Comparison of ENCODE assay signal across 1 cellular context in genomic region chr22:24521791-24522245, GRCh38.
TF ChIP-seq lines count a peak whose summit lies in the region.

No MANE protein-coding gene starts in this region.

TF ChIP-seq in K562, 482 proteins besides CTCF, POLR2A, EP300 and RAD21:
- TF ChIP-seq, protein P1, sequence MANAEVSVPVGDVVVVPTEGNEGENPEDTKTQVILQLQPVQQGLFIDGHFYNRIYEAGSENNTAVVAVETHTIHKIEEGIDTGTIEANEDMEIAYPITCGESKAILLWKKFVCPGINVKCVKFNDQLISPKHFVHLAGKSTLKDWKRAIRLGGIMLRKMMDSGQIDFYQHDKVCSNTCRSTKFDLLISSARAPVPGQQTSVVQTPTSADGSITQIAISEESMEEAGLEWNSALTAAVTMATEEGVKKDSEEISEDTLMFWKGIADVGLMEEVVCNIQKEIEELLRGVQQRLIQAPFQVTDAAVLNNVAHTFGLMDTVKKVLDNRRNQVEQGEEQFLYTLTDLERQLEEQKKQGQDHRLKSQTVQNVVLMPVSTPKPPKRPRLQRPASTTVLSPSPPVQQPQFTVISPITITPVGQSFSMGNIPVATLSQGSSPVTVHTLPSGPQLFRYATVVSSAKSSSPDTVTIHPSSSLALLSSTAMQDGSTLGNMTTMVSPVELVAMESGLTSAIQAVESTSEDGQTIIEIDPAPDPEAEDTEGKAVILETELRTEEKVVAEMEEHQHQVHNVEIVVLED (CRISPR knock-in tag; IDR thresholded peaks at IDR 0.05), result no peak
- TF ChIP-seq PHF20 (IDR thresholded peaks at IDR 0.05; ENCODE audit: partially characterized antibody) (no peak), HDAC1 (IDR thresholded peaks at IDR 0.05) (no peak), ELF1 (tag; IDR thresholded peaks at IDR 0.05) (no peak), SMC3 (conservative IDR thresholded peaks at IDR 0.05; ENCODE audit: insufficient read depth, low read depth, low read length) (0 out of 2 replicates have a peak, but pooled peaks have one; percentile 19), ZBED1 (IDR thresholded peaks at IDR 0.05) (no peak), SIX5 (IDR thresholded peaks at IDR 0.05; ENCODE audit: borderline replicate concordance in 1 of 2, insufficient read depth in 1 of 2, low read depth in 1 of 2, low read length in 2 of 2) (no peak), GTF2E2 (tag; IDR thresholded peaks at IDR 0.05) (no peak), NFE2L1 (tag; IDR thresholded peaks at IDR 0.05; ENCODE audit: borderline replicate concordance, low read depth) (no peak), NFATC3 (IDR thresholded peaks at IDR 0.05) (no peak), RNF2 (IDR thresholded peaks at IDR 0.05) (no peak), RB1 (IDR thresholded peaks at IDR 0.05; ENCODE audit: low read depth) (no peak), ZNF3 (CRISPR knock-in tag; IDR thresholded peaks at IDR 0.05) (no peak), ARID2 (IDR thresholded peaks at IDR 0.05) (no peak), STAG1 (CRISPR knock-in tag; IDR thresholded peaks at IDR 0.05; ENCODE audit: borderline replicate concordance) (peak; percentile 48; the same call in 1 of the 2 replicates), ZZZ3 (IDR thresholded peaks at IDR 0.05) (no peak), CBFB (CRISPR knock-in tag; IDR thresholded peaks at IDR 0.05) (no peak), BRCA1 (IDR thresholded peaks at IDR 0.05) (no peak), BRCA1 (CRISPR knock-in tag; IDR thresholded peaks at IDR 0.05) (no peak), DEAF1 (CRISPR knock-in tag; IDR thresholded peaks at IDR 0.05) (0 out of 2 replicates have a peak, but pooled peaks have one; percentile 24), EGR1 (conservative IDR thresholded peaks at IDR 0.05) (no peak), HSF4 (CRISPR knock-in tag; IDR thresholded peaks at IDR 0.05; ENCODE audit: borderline replicate concordance) (no peak), MECOM (CRISPR knock-in tag; IDR thresholded peaks at IDR 0.05) (no peak), IRF9 (tag; IDR thresholded peaks at IDR 0.05) (no peak)
- TF ChIP-seq, protein P2, sequence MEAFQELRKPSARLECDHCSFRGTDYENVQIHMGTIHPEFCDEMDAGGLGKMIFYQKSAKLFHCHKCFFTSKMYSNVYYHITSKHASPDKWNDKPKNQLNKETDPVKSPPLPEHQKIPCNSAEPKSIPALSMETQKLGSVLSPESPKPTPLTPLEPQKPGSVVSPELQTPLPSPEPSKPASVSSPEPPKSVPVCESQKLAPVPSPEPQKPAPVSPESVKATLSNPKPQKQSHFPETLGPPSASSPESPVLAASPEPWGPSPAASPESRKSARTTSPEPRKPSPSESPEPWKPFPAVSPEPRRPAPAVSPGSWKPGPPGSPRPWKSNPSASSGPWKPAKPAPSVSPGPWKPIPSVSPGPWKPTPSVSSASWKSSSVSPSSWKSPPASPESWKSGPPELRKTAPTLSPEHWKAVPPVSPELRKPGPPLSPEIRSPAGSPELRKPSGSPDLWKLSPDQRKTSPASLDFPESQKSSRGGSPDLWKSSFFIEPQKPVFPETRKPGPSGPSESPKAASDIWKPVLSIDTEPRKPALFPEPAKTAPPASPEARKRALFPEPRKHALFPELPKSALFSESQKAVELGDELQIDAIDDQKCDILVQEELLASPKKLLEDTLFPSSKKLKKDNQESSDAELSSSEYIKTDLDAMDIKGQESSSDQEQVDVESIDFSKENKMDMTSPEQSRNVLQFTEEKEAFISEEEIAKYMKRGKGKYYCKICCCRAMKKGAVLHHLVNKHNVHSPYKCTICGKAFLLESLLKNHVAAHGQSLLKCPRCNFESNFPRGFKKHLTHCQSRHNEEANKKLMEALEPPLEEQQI (IDR thresholded peaks at IDR 0.05), result no peak
- TF ChIP-seq, protein P3, sequence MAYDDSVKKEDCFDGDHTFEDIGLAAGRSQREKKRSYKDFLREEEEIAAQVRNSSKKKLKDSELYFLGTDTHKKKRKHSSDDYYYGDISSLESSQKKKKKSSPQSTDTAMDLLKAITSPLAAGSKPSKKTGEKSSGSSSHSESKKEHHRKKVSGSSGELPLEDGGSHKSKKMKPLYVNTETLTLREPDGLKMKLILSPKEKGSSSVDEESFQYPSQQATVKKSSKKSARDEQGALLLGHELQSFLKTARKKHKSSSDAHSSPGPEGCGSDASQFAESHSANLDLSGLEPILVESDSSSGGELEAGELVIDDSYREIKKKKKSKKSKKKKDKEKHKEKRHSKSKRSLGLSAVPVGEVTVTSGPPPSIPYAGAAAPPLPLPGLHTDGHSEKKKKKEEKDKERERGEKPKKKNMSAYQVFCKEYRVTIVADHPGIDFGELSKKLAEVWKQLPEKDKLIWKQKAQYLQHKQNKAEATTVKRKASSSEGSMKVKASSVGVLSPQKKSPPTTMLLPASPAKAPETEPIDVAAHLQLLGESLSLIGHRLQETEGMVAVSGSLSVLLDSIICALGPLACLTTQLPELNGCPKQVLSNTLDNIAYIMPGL (CRISPR knock-in tag; IDR thresholded peaks at IDR 0.05), result no peak
- TF ChIP-seq, protein P4, sequence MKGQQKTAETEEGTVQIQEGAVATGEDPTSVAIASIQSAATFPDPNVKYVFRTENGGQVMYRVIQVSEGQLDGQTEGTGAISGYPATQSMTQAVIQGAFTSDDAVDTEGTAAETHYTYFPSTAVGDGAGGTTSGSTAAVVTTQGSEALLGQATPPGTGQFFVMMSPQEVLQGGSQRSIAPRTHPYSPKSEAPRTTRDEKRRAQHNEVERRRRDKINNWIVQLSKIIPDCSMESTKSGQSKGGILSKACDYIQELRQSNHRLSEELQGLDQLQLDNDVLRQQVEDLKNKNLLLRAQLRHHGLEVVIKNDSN (CRISPR knock-in tag; IDR thresholded peaks at IDR 0.05), result no peak
